Comparison of ENCODE assay signal across 33 cellular contexts in the genomic region with DNA sequence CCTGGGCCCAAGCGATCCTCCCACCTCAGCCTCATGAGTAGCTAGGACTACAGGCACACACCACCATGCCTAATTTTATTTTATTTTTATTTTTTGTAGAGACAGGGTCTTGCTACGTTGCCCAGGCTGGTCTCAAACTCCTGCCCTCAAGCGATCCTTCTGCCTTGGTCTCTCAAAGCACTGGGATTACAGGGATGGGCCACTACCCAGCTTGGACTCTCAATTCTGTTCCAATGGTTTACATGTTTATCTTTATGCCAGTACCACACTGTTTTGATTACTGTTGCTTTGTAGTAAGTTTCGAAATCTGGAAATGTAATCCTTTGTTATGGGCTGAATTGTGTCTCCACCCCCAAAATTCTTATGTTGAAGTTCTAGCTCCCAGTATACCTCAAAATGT.
A peak's percentile ranks its signal among the peaks of the same experiment; 100 is the strongest.
DNase-seq lines count a peak whose midpoint lies in the region; ATAC-seq, FAIRE-seq and TF ChIP-seq lines count a peak whose summit lies in the region.
"Had no signal": no experiment of that assay in that cellular context is flagged by ENCODE, and none has a peak within 500 bp of the region (broad histone marks: within the 10 kb centered on the region; RNA-seq: fewer than 3 reads in every experiment).

No MANE protein-coding gene starts in this region.

- no peak overlapping the region for H3K27ac Mint-ChIP-seq in T-helper 2 cell treated with Interferon-gamma antibody and Interleukin-4, amounts not matched to agents 5 μg/mL and 100 μg/mL, for 36 hours
- H3K27ac Mint-ChIP-seq: B cell; CD14-positive monocyte; CD4-positive, alpha-beta memory T cell; CD4-positive, alpha-beta T cell; CD4-positive, CD25-positive, alpha-beta regulatory T cell; CD8-positive, alpha-beta memory T cell; CD8-positive, alpha-beta T cell had no signal

- H3K27me3 Mint-ChIP-seq in T-helper 2 cell treated with Interferon-gamma antibody and Interleukin-4, amounts not matched to agents 5 μg/mL and 100 μg/mL, for 36 hours (ENCODE audit: low read depth): peaks cover 34% of the 10 kb centered on the region
- H3K27me3 Mint-ChIP-seq: CD4-positive, alpha-beta T cell had no signal

- no peak overlapping the region for H3K4me2 ChIP-seq in K562 (ENCODE audit: insufficient read depth, low read length)
- H3K4me2 ChIP-seq: A549; BLaER1; BLaER1 treated with 17β-estradiol and CSF1 and Interleukin-3, amounts not matched to agents 10 nM and 100 nM had no signal

- 2% methylated on average over 4 of the region's 4 CpGs for WGBS in K562 (ENCODE audit: insufficient coverage, low coverage, missing lambda C conversion rate)

- H3K9me1 ChIP-seq in K562 (ENCODE audit: control insufficient read depth, insufficient read depth, low read length): no peaks in the 10 kb centered on the region

- intact Hi-C loops in K562 (cut with micrococcal nuclease): no loop called here

- peaks cover 39 to 58% of the 10 kb centered on the region in 2 experiments for H3K27me3 ChIP-seq in K562 (ENCODE audit: control insufficient read depth in 2 of 2, insufficient read depth in 2 of 2, low read length in 2 of 2)
- H3K27me3 ChIP-seq: BE2C; BLaER1 treated with 17β-estradiol and CSF1 and Interleukin-3, amounts not matched to agents 10 nM and 100 nM had no signal

- H3K4me3 ChIP-seq in HEK293 (ENCODE audit: low read depth, low read length): no peak overlapping the region
- H3K4me3 ChIP-seq in K562: no peak overlapping the region
- H3K4me3 ChIP-seq: A549; BLaER1; BLaER1 treated with 17β-estradiol and CSF1 and Interleukin-3, amounts not matched to agents 10 nM and 100 nM had no signal

- H3K36me3 ChIP-seq in HEK293 (ENCODE audit: control insufficient read depth in 2 of 2, insufficient read depth in 1 of 2, low read length in 2 of 2) (no peaks in the 10 kb centered on the region), K562 (ENCODE audit: control insufficient read depth, insufficient read depth, low read length) (no peaks in the 10 kb centered on the region)
- H3K36me3 ChIP-seq: BE2C; BLaER1; BLaER1 treated with 17β-estradiol and CSF1 and Interleukin-3, amounts not matched to agents 10 nM and 100 nM had no signal

- CTCF ChIA-PET in HEK293 (lab: Yijun Ruan, JAX) (interaction anchor here (1.2 to 1.6 kb wide), 2 partner anchors 365 to 417 kb away, joined by 3 read pairs; no protein-coding TSS in a partner anchor), K562 (lab: Yijun Ruan, JAX; ENCODE audit: low intra/inter-chr PET ratio) (no interaction called here)

- BruUV-seq in K562 (replicated peaks; lab: Mats Ljungman, UMichigan): no TSS peak

- H3K27ac ChIP-seq in HEK293 (ENCODE audit: extremely low read depth, low read depth, low read length) (no peak overlapping the region), K562 (ENCODE audit: extremely low read depth, low read depth, low read length) (no peak overlapping the region)
- H3K27ac ChIP-seq: 22Rv1; A549; BLaER1; BLaER1 treated with 17β-estradiol and CSF1 and Interleukin-3, amounts not matched to agents 10 nM and 100 nM; C4-2B had no signal

- H3K4me1 ChIP-seq in HEK293 (ENCODE audit: control insufficient read depth, insufficient read depth, low read length): no peaks in the 10 kb centered on the region
- H3K4me1 ChIP-seq in K562 (replicated peaks in 1 of 2; ENCODE audit: control insufficient read depth in 2 of 2, insufficient read depth in 2 of 2, low read length in 2 of 2): no peaks in the 10 kb centered on the region
- H3K4me1 ChIP-seq: A549, BE2C, BLaER1, Caco-2 had no signal

- TF ChIP-seq RAD21 in K562 (CRISPR knock-in tag; conservative IDR thresholded peaks at IDR 0.05 in 1 of 2, IDR thresholded peaks at IDR 0.05 in 1 of 2): no peak

- TF ChIP-seq CTCF in HEK293 (tag by site-specific recombination; IDR thresholded peaks at IDR 0.05) (no peak), K562 (IDR thresholded peaks at IDR 0.05 in 2 of 3, conservative IDR thresholded peaks at IDR 0.05 in 1 of 3; ENCODE audit: insufficient read depth in 2 of 3, low read depth in 1 of 3, low read length in 3 of 3) (no peak)

- H3K9ac ChIP-seq in K562 (ENCODE audit: insufficient read depth in 1 of 2, low read depth in 2 of 2, low read length in 2 of 2): no peak overlapping the region
- H3K9ac ChIP-seq: BLaER1; BLaER1 treated with 17β-estradiol and CSF1 and Interleukin-3, amounts not matched to agents 10 nM and 100 nM had no signal

- no peaks in the 10 kb centered on the region for H3K79me2 ChIP-seq in K562 (ENCODE audit: control insufficient read depth, insufficient read depth, low read length)

- POLR2A ChIA-PET in HEK293 (lab: Yijun Ruan, JAX): no interaction called here
- POLR2A ChIA-PET in K562 (lab: Yijun Ruan, JAX): interaction anchor here (0.6 kb wide), 1 partner anchor 662 kb away, joined by 5 read pairs; no protein-coding TSS in a partner anchor

- ATAC-seq in K562: no peak
- ATAC-seq in GM19324 (IDR thresholded peaks at IDR 0.05; ENCODE audit: low FRiP score, unreplicated experiment): no peak
- ATAC-seq: A549; CD8-positive, alpha-beta T cell had no signal

- FAIRE-seq in K562 (lab: Jason Lieb, UNC): no peak
- FAIRE-seq: A204.1, A549, D721Med had no signal

- H2AFZ ChIP-seq in K562 (ENCODE audit: low read depth, low read length): no peak overlapping the region

- H3K9me3 ChIP-seq in HEK293 (ENCODE audit: control insufficient read depth, insufficient read depth, low read depth, low read length): no peaks in the 10 kb centered on the region; the same call in 1 of the 2 replicates
- peaks cover 7% of the 10 kb centered on the region for H3K9me3 ChIP-seq in K562 (replicated peaks; ENCODE audit: control insufficient read depth, insufficient read depth, low read depth, low read length)
- H3K9me3 ChIP-seq: BE2C had no signal

- no peaks in the 10 kb centered on the region for H4K20me1 ChIP-seq in K562 (replicated peaks; ENCODE audit: control insufficient read depth, insufficient read depth, low read length)
- H4K20me1 ChIP-seq: BLaER1; BLaER1 treated with 17β-estradiol and CSF1 and Interleukin-3, amounts not matched to agents 10 nM and 100 nM had no signal

- no peak for TF ChIP-seq EP300 in K562 (IDR thresholded peaks at IDR 0.05; ENCODE audit: low read length)

- peaks cover 3% of the 10 kb centered on the region for H3K4me1 Mint-ChIP-seq in T-helper 2 cell treated with Interferon-gamma antibody and Interleukin-4, amounts not matched to agents 5 μg/mL and 100 μg/mL, for 36 hours (ENCODE audit: low read depth)
- H3K4me1 Mint-ChIP-seq: B cell; CD14-positive monocyte; CD4-positive, alpha-beta memory T cell; CD4-positive, CD25-positive, alpha-beta regulatory T cell; CD8-positive, alpha-beta memory T cell had no signal

- peaks cover 7% of the 10 kb centered on the region for H3K9me3 Mint-ChIP-seq in T-helper 2 cell treated with Interferon-gamma antibody and Interleukin-4, amounts not matched to agents 5 μg/mL and 100 μg/mL, for 36 hours
- H3K9me3 Mint-ChIP-seq: CD4-positive, alpha-beta T cell; CD8-positive, alpha-beta memory T cell; CD8-positive, alpha-beta T cell had no signal

- no peaks in the 10 kb centered on the region for H3K36me3 Mint-ChIP-seq in T-helper 2 cell treated with Interferon-gamma antibody and Interleukin-4, amounts not matched to agents 5 μg/mL and 100 μg/mL, for 36 hours (ENCODE audit: low read depth)
- H3K36me3 Mint-ChIP-seq: CD14-positive monocyte; CD4-positive, alpha-beta memory T cell; CD4-positive, CD25-positive, alpha-beta regulatory T cell; CD8-positive, alpha-beta memory T cell; CD8-positive, alpha-beta T cell had no signal

- in situ Hi-C loops in K562 (cut with MboI): no loop called here

- no peak for DNase-seq in K562 (ENCODE audit: extremely low read depth in 1 of 4, low spot score in 3 of 4)
- no peak for DNase-seq in T-helper 2 cell treated with Interferon-gamma antibody and Interleukin-4, amounts not matched to agents 5 μg/mL and 100 μg/mL, for 36 hours (ENCODE audit: low spot score)
- DNase-seq: 8988T; ACHN; AML-193; BE2C; C1 segment of cervical spinal cord; Caco-2; Calu3; CD4-positive, alpha-beta memory T cell; CD4-positive, alpha-beta T cell; CD4-positive, CD25-positive, alpha-beta regulatory T cell; CD8-positive, alpha-beta memory T cell; CD8-positive, alpha-beta T cell; COR-L47; DMS 273 treated with DMSO at 0.1 percent for 48 hours; DMS153; DMS53; DMS79; DMS79 treated with DMSO at 0.1 percent for 48 hours; DND-41; EL had no signal

- no peak for TF ChIP-seq POLR2A in K562 (conservative IDR thresholded peaks at IDR 0.05)

- no peak overlapping the region for H3K4me3 Mint-ChIP-seq in T-helper 2 cell treated with Interferon-gamma antibody and Interleukin-4, amounts not matched to agents 5 μg/mL and 100 μg/mL, for 36 hours
- H3K4me3 Mint-ChIP-seq: B cell; CD14-positive monocyte; CD4-positive, alpha-beta memory T cell; CD4-positive, alpha-beta T cell; CD4-positive, CD25-positive, alpha-beta regulatory T cell; CD8-positive, alpha-beta memory T cell; CD8-positive, alpha-beta T cell had no signal

TF ChIP-seq in HEK293, 187 proteins besides CTCF, POLR2A, EP300 and RAD21 (continues in another document):
- TF ChIP-seq ZNF548 (tag by site-specific recombination; IDR thresholded peaks at IDR 0.05) (no peak), ZNF121 (tag by site-specific recombination; IDR thresholded peaks at IDR 0.05) (peak; percentile 71; the same call in 1 of the 2 replicates), ZNF785 (tag by site-specific recombination; IDR thresholded peaks at IDR 0.05) (no peak)

TF ChIP-seq in K562, 482 proteins besides CTCF, POLR2A, EP300 and RAD21:
- TF ChIP-seq RBM25 (IDR thresholded peaks at IDR 0.05; ENCODE audit: low read depth, low read length, severe bottlenecking) (peak; percentile 15), ZNF778 (CRISPR knock-in tag; IDR thresholded peaks at IDR 0.05) (no peak), ZNF121 (CRISPR knock-in tag; conservative IDR thresholded peaks at IDR 0.05) (peak; percentile 62), CHCHD3 (CRISPR knock-in tag; IDR thresholded peaks at IDR 0.05) (no peak)
